Comparison of ENCODE assay signal across 1 cellular context in the genomic region with DNA sequence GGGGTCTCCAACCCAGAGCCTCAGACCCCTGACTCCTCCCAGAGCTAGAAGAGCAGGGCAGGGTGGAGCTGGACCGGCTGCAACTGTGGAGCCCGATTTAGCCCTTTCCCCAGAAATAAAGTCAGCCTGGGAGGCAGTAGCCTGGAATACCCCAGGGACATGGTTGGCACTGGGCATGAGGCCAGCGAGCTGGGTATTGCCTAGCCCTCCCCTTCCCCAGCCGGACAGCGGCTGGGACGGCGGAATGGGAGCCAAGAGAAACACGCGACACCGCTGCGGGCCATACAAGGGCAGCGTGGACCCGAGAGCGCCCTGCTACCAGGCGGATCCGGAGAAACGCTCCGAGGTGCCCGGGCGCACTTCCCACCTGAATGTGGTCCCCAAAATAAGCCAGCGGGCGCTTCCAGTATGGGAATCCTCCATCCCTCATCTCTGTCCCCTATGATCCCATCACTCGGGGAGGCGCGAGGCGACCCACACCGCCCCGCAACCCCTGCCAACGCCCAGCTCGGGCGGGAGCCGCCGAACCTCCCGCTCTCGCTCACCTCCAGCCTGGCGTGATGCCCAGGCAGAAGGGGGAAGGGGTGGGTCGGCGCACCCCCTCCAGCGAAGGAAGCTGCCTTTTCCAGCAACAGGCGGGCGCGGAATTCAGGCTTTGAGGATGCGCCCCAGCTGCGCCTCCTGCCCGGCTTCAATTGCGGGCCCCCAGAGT.
A peak's percentile ranks its signal among the peaks of the same experiment; 100 is the strongest.
TF ChIP-seq lines count a peak whose summit lies in the region.

No MANE protein-coding gene starts in this region.

TF ChIP-seq in HepG2, 621 proteins besides CTCF, POLR2A, EP300 and RAD21:
- TF ChIP-seq HNRNPLL (IDR thresholded peaks at IDR 0.05; ENCODE audit: low read depth, low read length, poor library complexity, severe bottlenecking) = peak; percentile 14
- TF ChIP-seq NFYB (CRISPR knock-in tag; IDR thresholded peaks at IDR 0.05) = no peak
- TF ChIP-seq PAWR (CRISPR knock-in tag; IDR thresholded peaks at IDR 0.05; ENCODE audit: borderline replicate concordance) = no peak
- no peak for TF ChIP-seq THAP11 (CRISPR knock-in tag; IDR thresholded peaks at IDR 0.05)
- no peak for TF ChIP-seq SOX13 (IDR thresholded peaks at IDR 0.05)
- no peak for TF ChIP-seq SOX13 (CRISPR knock-in tag; conservative IDR thresholded peaks at IDR 0.05 in 1 of 2, IDR thresholded peaks at IDR 0.05 in 1 of 2)
- TF ChIP-seq KDM2A (CRISPR knock-in tag; IDR thresholded peaks at IDR 0.05; ENCODE audit: borderline replicate concordance, low read depth) = 0 out of 2 replicates have a peak, but pooled peaks have one; percentile 1
- TF ChIP-seq HES4 (CRISPR knock-in tag; IDR thresholded peaks at IDR 0.05; ENCODE audit: borderline replicate concordance) = no peak
- TF ChIP-seq ZNF589 (CRISPR knock-in tag; conservative IDR thresholded peaks at IDR 0.05) = no peak
- TF ChIP-seq, protein P1, sequence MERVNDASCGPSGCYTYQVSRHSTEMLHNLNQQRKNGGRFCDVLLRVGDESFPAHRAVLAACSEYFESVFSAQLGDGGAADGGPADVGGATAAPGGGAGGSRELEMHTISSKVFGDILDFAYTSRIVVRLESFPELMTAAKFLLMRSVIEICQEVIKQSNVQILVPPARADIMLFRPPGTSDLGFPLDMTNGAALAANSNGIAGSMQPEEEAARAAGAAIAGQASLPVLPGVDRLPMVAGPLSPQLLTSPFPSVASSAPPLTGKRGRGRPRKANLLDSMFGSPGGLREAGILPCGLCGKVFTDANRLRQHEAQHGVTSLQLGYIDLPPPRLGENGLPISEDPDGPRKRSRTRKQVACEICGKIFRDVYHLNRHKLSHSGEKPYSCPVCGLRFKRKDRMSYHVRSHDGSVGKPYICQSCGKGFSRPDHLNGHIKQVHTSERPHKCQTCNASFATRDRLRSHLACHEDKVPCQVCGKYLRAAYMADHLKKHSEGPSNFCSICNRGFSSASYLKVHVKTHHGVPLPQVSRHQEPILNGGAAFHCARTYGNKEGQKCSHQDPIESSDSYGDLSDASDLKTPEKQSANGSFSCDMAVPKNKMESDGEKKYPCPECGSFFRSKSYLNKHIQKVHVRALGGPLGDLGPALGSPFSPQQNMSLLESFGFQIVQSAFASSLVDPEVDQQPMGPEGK (CRISPR knock-in tag; IDR thresholded peaks at IDR 0.05) = peak; percentile 27; the same call in 1 of the 2 replicates
- TF ChIP-seq AGO2 (optimal IDR thresholded peaks at IDR 0.05; ENCODE audit: low read depth, low read length) = peak; percentile 39
- no peak for TF ChIP-seq TEAD2 (CRISPR knock-in tag; IDR thresholded peaks at IDR 0.05)
- no peak for TF ChIP-seq ZNF780A (CRISPR knock-in tag; IDR thresholded peaks at IDR 0.05)
- TF ChIP-seq EHMT2 (IDR thresholded peaks at IDR 0.05; ENCODE audit: borderline replicate concordance, low read depth, low read length) = no peak
- TF ChIP-seq ZNF577 (CRISPR knock-in tag; IDR thresholded peaks at IDR 0.05; ENCODE audit: borderline replicate concordance, low read depth) = no peak
- TF ChIP-seq SCMH1 (CRISPR knock-in tag; IDR thresholded peaks at IDR 0.05; ENCODE audit: borderline replicate concordance) = no peak
- no peak for TF ChIP-seq ESRRA (CRISPR knock-in tag; IDR thresholded peaks at IDR 0.05; ENCODE audit: low read depth)
- TF ChIP-seq ZNF543 (CRISPR knock-in tag; IDR thresholded peaks at IDR 0.05) = no peak
- no peak for TF ChIP-seq HOXA5 (CRISPR knock-in tag; IDR thresholded peaks at IDR 0.05)
- no peak for TF ChIP-seq ZNF660 (CRISPR knock-in tag; IDR thresholded peaks at IDR 0.05; ENCODE audit: borderline replicate concordance, low read depth)
- TF ChIP-seq ZNF460 (CRISPR knock-in tag; IDR thresholded peaks at IDR 0.05; ENCODE audit: borderline replicate concordance) = no peak
- TF ChIP-seq PPARG (CRISPR knock-in tag; conservative IDR thresholded peaks at IDR 0.05) = no peak
- no peak for TF ChIP-seq ZNF782 (CRISPR knock-in tag; IDR thresholded peaks at IDR 0.05; ENCODE audit: borderline replicate concordance)
- TF ChIP-seq, protein P2, sequence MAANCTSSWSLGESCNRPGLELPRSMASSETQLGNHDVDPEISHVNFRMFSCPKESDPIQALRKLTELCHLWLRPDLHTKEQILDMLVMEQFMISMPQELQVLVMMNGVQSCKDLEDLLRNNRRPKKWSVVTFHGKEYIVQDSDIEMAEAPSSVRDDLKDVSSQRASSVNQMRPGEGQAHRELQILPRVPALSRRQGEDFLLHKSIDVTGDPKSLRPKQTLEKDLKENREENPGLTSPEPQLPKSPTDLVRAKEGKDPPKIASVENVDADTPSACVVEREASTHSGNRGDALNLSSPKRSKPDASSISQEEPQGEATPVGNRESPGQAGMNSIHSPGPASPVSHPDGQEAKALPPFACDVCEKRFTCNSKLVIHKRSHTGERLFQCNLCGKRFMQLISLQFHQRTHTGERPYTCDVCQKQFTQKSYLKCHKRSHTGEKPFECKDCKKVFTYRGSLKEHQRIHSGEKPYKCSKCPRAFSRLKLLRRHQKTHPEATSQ (CRISPR knock-in tag; IDR thresholded peaks at IDR 0.05; ENCODE audit: borderline replicate concordance) = no peak
- no peak for TF ChIP-seq FOSL1 (CRISPR knock-in tag; IDR thresholded peaks at IDR 0.05; ENCODE audit: borderline replicate concordance)
- TF ChIP-seq KDM5B (CRISPR knock-in tag; IDR thresholded peaks at IDR 0.05; ENCODE audit: borderline replicate concordance) = 0 out of 2 replicates have a peak, but pooled peaks have one; percentile 25
- TF ChIP-seq ZNF83 (CRISPR knock-in tag; IDR thresholded peaks at IDR 0.05; ENCODE audit: borderline replicate concordance) = no peak
- no peak for TF ChIP-seq ZNF607 (CRISPR knock-in tag; IDR thresholded peaks at IDR 0.05; ENCODE audit: borderline replicate concordance)
- TF ChIP-seq, protein P3, sequence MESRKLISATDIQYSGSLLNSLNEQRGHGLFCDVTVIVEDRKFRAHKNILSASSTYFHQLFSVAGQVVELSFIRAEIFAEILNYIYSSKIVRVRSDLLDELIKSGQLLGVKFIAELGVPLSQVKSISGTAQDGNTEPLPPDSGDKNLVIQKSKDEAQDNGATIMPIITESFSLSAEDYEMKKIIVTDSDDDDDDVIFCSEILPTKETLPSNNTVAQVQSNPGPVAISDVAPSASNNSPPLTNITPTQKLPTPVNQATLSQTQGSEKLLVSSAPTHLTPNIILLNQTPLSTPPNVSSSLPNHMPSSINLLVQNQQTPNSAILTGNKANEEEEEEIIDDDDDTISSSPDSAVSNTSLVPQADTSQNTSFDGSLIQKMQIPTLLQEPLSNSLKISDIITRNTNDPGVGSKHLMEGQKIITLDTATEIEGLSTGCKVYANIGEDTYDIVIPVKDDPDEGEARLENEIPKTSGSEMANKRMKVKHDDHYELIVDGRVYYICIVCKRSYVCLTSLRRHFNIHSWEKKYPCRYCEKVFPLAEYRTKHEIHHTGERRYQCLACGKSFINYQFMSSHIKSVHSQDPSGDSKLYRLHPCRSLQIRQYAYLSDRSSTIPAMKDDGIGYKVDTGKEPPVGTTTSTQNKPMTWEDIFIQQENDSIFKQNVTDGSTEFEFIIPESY (CRISPR knock-in tag; IDR thresholded peaks at IDR 0.05) = 0 out of 2 replicates have a peak, but pooled peaks have one; percentile 14
- TF ChIP-seq, protein P4, sequence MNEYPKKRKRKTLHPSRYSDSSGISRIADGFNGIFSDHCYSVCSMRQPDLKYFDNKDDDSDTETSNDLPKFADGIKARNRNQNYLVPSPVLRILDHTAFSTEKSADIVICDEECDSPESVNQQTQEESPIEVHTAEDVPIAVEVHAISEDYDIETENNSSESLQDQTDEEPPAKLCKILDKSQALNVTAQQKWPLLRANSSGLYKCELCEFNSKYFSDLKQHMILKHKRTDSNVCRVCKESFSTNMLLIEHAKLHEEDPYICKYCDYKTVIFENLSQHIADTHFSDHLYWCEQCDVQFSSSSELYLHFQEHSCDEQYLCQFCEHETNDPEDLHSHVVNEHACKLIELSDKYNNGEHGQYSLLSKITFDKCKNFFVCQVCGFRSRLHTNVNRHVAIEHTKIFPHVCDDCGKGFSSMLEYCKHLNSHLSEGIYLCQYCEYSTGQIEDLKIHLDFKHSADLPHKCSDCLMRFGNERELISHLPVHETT (CRISPR knock-in tag; conservative IDR thresholded peaks at IDR 0.05) = no peak
- TF ChIP-seq GABPB1 (CRISPR knock-in tag; IDR thresholded peaks at IDR 0.05) = 0 out of 2 replicates have a peak, but pooled peaks have one; percentile 10
- TF ChIP-seq ZNF749 (CRISPR knock-in tag; IDR thresholded peaks at IDR 0.05; ENCODE audit: borderline replicate concordance) = no peak
